ENCODE assay signal across 1 cellular context in genomic region chr1:150842343-150842742, GRCh38.
TF ChIP-seq lines count a peak whose summit lies in the region.

No MANE protein-coding gene starts in this region.

TF ChIP-seq in WTC11, 78 proteins besides CTCF, POLR2A, EP300 and RAD21 (continued from another document):
- TF ChIP-seq NFATC4 (CRISPR knock-in tag; IDR thresholded peaks at IDR 0.05), result no peak
- TF ChIP-seq JAZF1 (CRISPR knock-in tag; IDR thresholded peaks at IDR 0.05), result no peak
- no peak for TF ChIP-seq EMX1 (CRISPR knock-in tag; IDR thresholded peaks at IDR 0.05)
- no peak for TF ChIP-seq ZSCAN18 (CRISPR knock-in tag; IDR thresholded peaks at IDR 0.05)
- no peak for TF ChIP-seq IRF1 (CRISPR knock-in tag; IDR thresholded peaks at IDR 0.05)
